Comparison of ENCODE assay signal across 8 cellular contexts in genomic region chr7:7321681-7322080, GRCh38.
DNase-seq lines count a peak whose midpoint lies in the region; ATAC-seq, FAIRE-seq and TF ChIP-seq lines count a peak whose summit lies in the region.

No MANE protein-coding gene starts in this region.

- H3K27me3 ChIP-seq in small intestine (ENCODE audit: control insufficient read depth in 2 of 2, insufficient read depth in 2 of 2, low read length in 2 of 2) = no peaks in the 10 kb centered on the region

- FAIRE-seq in small intestine (lab: Jason Lieb, UNC) = no peak

- no peaks in the 10 kb centered on the region for H3K4me1 Mint-ChIP-seq in CD14-positive monocyte

- intact Hi-C loops in CD14-positive monocyte (cut with micrococcal nuclease) = no loop called here

- in situ Hi-C loops in astrocyte of the cerebellum (cut with HindIII; ENCODE audit: low sequenced_read_pairs) = no loop called here

- ATAC-seq in GM19351 (IDR thresholded peaks at IDR 0.05; ENCODE audit: unreplicated experiment) (peak; percentile 93), HG03139 (IDR thresholded peaks at IDR 0.05; ENCODE audit: unreplicated experiment) (peak; percentile 88)

- DNase-seq in astrocyte of the cerebellum (ENCODE audit: low read depth) (peak; percentile 28), small intestine (peak; percentile 80), substantia nigra (lab: John Stamatoyannopoulos, UW) (no peak), CD14-positive monocyte (ENCODE audit: low spot score) (no peak)
- DNase-seq in activated CD8-positive, alpha-beta memory T cell treated with anti-CD3 and anti-CD28 coated beads, Interleukin-2, amount 50 U/mL, for 48 hours = no peak
- DNase-seq in activated CD4-positive, alpha-beta T cell treated with anti-CD3 and anti-CD28 coated beads, Interleukin-2, amount 50 U/mL, for 1 hour = no peak

- H3K4me3 Mint-ChIP-seq in CD14-positive monocyte = no peak overlapping the region

- H3K27ac ChIP-seq in small intestine (ENCODE audit: low read depth in 1 of 2, low read length in 1 of 2) (peak overlapping the region in 1 of 2 donors; percentile 78), substantia nigra (ENCODE audit: low read depth, low read length, poor library complexity, severe bottlenecking) (no peak overlapping the region)

- peaks cover 0 to 7% (median 6%) of the 10 kb centered on the region in 3 donors for H3K27me3 Mint-ChIP-seq in CD14-positive monocyte (ENCODE audit: low read depth in 3 of 3)

- no peak for TF ChIP-seq CTCF in astrocyte of the cerebellum (IDR thresholded peaks at IDR 0.05; ENCODE audit: low read depth, low read length, missing control alignments)
- TF ChIP-seq CTCF in CD14-positive monocyte (IDR thresholded peaks at IDR 0.05) = no peak

- no peaks in the 10 kb centered on the region for H3K9me3 ChIP-seq in small intestine (ENCODE audit: control insufficient read depth, low read depth)

- H3K4me3 ChIP-seq in astrocyte of the cerebellum (ENCODE audit: low read depth, low read length) (no peak overlapping the region), small intestine (ENCODE audit: low read depth in 1 of 2, low read length in 2 of 2) (no peak overlapping the region)

- H3K27ac Mint-ChIP-seq in CD14-positive monocyte = no peak overlapping the region

- peaks cover 0 to 8% of the 10 kb centered on the region in 2 donors for H3K4me1 ChIP-seq in small intestine (ENCODE audit: control insufficient read depth in 2 of 2, insufficient read depth in 1 of 2, low read depth in 1 of 2, low read length in 1 of 2)

- H3K9me3 Mint-ChIP-seq in CD14-positive monocyte = peaks cover 0 to 10% (median 0%) of the 10 kb centered on the region in 7 donors

- H3K36me3 ChIP-seq in small intestine (ENCODE audit: control insufficient read depth in 2 of 2, insufficient read depth in 2 of 2, low read length in 2 of 2) = no peaks in the 10 kb centered on the region

- H3K36me3 Mint-ChIP-seq in CD14-positive monocyte = no peaks in the 10 kb centered on the region

- 36 to 48% (median 48%) methylated on average over 5 of the region's 5 CpGs for WGBS in small intestine, 3 donors

Comparison
In these comparisons a context has a peak if more than half of its experiments do, and no peak if none do; other contexts are left out.
1. DNase-seq: peak in astrocyte of the cerebellum (single experiment) and small intestine (single experiment); none in substantia nigra (0 of 49), activated CD8-positive, alpha-beta memory T cell treated with anti-CD3 and anti-CD28 coated beads, Interleukin-2, amount 50 U/mL, for 48 hours (single experiment), CD14-positive monocyte (single experiment) and activated CD4-positive, alpha-beta T cell treated with anti-CD3 and anti-CD28 coated beads, Interleukin-2, amount 50 U/mL, for 1 hour (single experiment).